1 cellular context compared by ENCODE assay signal in genomic region chr2:233671290-233672161, GRCh38.
A peak's percentile ranks its signal among the peaks of the same experiment; 100 is the strongest.
TF ChIP-seq lines count a peak whose summit lies in the region.

UGT1A9 (plus strand) TSS chr2:233671898; CDS start chr2:233671935, 37 bp downstream.

TF ChIP-seq in liver, 16 proteins besides CTCF, POLR2A, EP300 and RAD21 (continued from another document):
- TF ChIP-seq, protein P1, sequence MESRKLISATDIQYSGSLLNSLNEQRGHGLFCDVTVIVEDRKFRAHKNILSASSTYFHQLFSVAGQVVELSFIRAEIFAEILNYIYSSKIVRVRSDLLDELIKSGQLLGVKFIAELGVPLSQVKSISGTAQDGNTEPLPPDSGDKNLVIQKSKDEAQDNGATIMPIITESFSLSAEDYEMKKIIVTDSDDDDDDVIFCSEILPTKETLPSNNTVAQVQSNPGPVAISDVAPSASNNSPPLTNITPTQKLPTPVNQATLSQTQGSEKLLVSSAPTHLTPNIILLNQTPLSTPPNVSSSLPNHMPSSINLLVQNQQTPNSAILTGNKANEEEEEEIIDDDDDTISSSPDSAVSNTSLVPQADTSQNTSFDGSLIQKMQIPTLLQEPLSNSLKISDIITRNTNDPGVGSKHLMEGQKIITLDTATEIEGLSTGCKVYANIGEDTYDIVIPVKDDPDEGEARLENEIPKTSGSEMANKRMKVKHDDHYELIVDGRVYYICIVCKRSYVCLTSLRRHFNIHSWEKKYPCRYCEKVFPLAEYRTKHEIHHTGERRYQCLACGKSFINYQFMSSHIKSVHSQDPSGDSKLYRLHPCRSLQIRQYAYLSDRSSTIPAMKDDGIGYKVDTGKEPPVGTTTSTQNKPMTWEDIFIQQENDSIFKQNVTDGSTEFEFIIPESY (IDR thresholded peaks at IDR 0.05): peak; percentile 72
- TF ChIP-seq JUND (IDR thresholded peaks at IDR 0.05): peak in 1 of 2 donors; percentile 59
- TF ChIP-seq TAF1 (conservative IDR thresholded peaks at IDR 0.05): peak; percentile 62
- peak; percentile 32 for TF ChIP-seq YY1 (IDR thresholded peaks at IDR 0.05)
- no peak for TF ChIP-seq FOXA1 (IDR thresholded peaks at IDR 0.05)
- TF ChIP-seq ATF3 (IDR thresholded peaks at IDR 0.05): peak; percentile 57
- TF ChIP-seq MAX (IDR thresholded peaks at IDR 0.05): peak; percentile 38
- TF ChIP-seq NR2F2 (IDR thresholded peaks at IDR 0.05): no peak
- peak; percentile 65 for TF ChIP-seq REST (IDR thresholded peaks at IDR 0.05)
- peak; percentile 77 for TF ChIP-seq HNF4G (IDR thresholded peaks at IDR 0.05)
- no peak for TF ChIP-seq EGR1 (IDR thresholded peaks at IDR 0.05; ENCODE audit: low read depth in 2 of 2)
